18 cellular contexts compared by ENCODE assay signal in the genomic region with DNA sequence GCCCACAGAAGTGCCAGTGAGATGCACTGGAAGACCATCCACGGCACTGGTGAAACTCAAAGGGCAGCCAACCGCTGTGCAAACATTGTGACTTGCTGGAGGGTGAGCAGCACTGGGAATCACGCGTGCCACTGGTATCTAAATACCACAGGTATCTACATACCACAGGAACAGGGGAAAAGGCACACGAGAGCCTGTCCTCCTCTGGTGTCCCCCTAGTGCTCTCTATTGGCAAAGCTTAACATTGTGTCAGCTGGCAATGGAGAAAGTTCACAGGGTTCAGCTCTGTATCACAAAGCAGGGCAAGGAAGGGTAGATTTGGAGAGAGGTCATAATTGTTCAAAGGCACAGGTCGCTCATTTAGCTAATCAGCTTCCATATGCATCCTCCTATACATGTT. TPM values are rescaled to one million over a fixed set of nuclear protein-coding genes. Genes with fewer than 3 reads are reported as not detected.
DNase-seq lines count a peak whose midpoint lies in the region; ATAC-seq, FAIRE-seq and TF ChIP-seq lines count a peak whose summit lies in the region.
"Had no signal": no experiment of that assay in that cellular context is flagged by ENCODE, and none has a peak within 500 bp of the region (broad histone marks: within the 10 kb centered on the region; RNA-seq: fewer than 3 reads in every experiment).

No MANE protein-coding gene starts in this region.

- no peak overlapping the region for H2AFZ ChIP-seq in HepG2 (ENCODE audit: low read length)
- peak overlapping the region; percentile 20; the same call in 1 of the 2 replicates for H2AFZ ChIP-seq in Karpas-422 (ENCODE audit: low read length)
- no peak overlapping the region for H2AFZ ChIP-seq in trophoblast cell (ENCODE audit: insufficient read depth, low read length, poor library complexity)

- no peak for TF ChIP-seq POLR2A in HepG2 (IDR thresholded peaks at IDR 0.05; ENCODE audit: insufficient read depth in 1 of 2, low read depth in 2 of 2, low read length in 2 of 2)
- TF ChIP-seq POLR2A in right lobe of liver (IDR thresholded peaks at IDR 0.05) = no peak

- no peak for DNase-seq in HepG2 (ENCODE audit: low spot score)
- no peak for DNase-seq in right lobe of liver
- no peak for DNase-seq in Karpas-422
- DNase-seq in WTC11 (ENCODE audit: low spot score) = no peak
- no peak for DNase-seq in trophoblast cell
- DNase-seq in upper lobe of right lung = no peak
- DNase-seq in activated T-cell treated with anti-CD3 and anti-CD28 coated beads, Interleukin-2, amount 50 U/mL, for 72 hours = no peak
- DNase-seq in HuH-7.5 (ENCODE audit: low spot score) = no peak
- DNase-seq: CD8-positive, alpha-beta T cell; HFFc6; KBM-7; NCI-H1092 treated with DMSO at 0.1 percent for 48 hours; NCI-H187; NCI-H2171 treated with DMSO at 0.1 percent for 48 hours; NCI-H524; PC-3; T-helper 1 cell had no signal

- POLR2A ChIA-PET in HepG2 (lab: Yijun Ruan, JAX) (no interaction called here), WTC11 (lab: Charles Lee) (interaction anchor here (0.6 kb wide), 1 partner anchor 62 kb away, joined by 3 read pairs; no protein-coding TSS in a partner anchor)

- no peak overlapping the region for H2BK120ac ChIP-seq in trophoblast cell (ENCODE audit: insufficient read depth, low read length, poor library complexity)

- H3K36me3 ChIP-seq in HepG2 (replicated peaks in 1 of 2; ENCODE audit: control insufficient read depth in 1 of 2, insufficient read depth in 2 of 2, low read length in 2 of 2) (no peaks in the 10 kb centered on the region), right lobe of liver (no peaks in the 10 kb centered on the region), Karpas-422 (ENCODE audit: insufficient read depth, low read length) (no peaks in the 10 kb centered on the region), trophoblast cell (ENCODE audit: control insufficient read depth in 1 of 2, insufficient read depth in 2 of 2, low read length in 2 of 2) (no peaks in the 10 kb centered on the region), upper lobe of right lung (no peaks in the 10 kb centered on the region)

- no peaks in the 10 kb centered on the region for H3K9me3 Mint-ChIP-seq in WTC11
- H3K9me3 Mint-ChIP-seq in activated T-cell treated with anti-CD3 and anti-CD28 coated beads, Interleukin-2, amount 50 U/mL, for 72 hours = no peaks in the 10 kb centered on the region
- H3K9me3 Mint-ChIP-seq: CD8-positive, alpha-beta T cell; HFFc6 had no signal

- H3K27me3 Mint-ChIP-seq in WTC11 (ENCODE audit: low read depth) = peaks cover 26% of the 10 kb centered on the region
- peaks cover 75% of the 10 kb centered on the region for H3K27me3 Mint-ChIP-seq in activated T-cell treated with anti-CD3 and anti-CD28 coated beads, Interleukin-2, amount 50 U/mL, for 72 hours (ENCODE audit: low read depth)

- H3K79me1 ChIP-seq in trophoblast cell (ENCODE audit: low read length) = no peaks in the 10 kb centered on the region

- H3K9me3 ChIP-seq in HepG2 (ENCODE audit: low read length) (no peaks in the 10 kb centered on the region), right lobe of liver (no peaks in the 10 kb centered on the region), Karpas-422 (ENCODE audit: low read length) (no peaks in the 10 kb centered on the region), trophoblast cell (ENCODE audit: insufficient read depth, low read depth, low read length) (no peaks in the 10 kb centered on the region), upper lobe of right lung (no peaks in the 10 kb centered on the region)

- H3K4me3 ChIP-seq in HepG2 (replicated peaks in 1 of 3; ENCODE audit: insufficient read depth in 1 of 3, low read depth in 2 of 3, low read length in 3 of 3) (no peak overlapping the region), right lobe of liver (no peak overlapping the region), Karpas-422 (ENCODE audit: low read length) (no peak overlapping the region), trophoblast cell (ENCODE audit: low read depth, low read length) (no peak overlapping the region), upper lobe of right lung (no peak overlapping the region)

- no peak overlapping the region for H2AK5ac ChIP-seq in trophoblast cell (ENCODE audit: low read length)

- H3K4me1 Mint-ChIP-seq in WTC11 = no peaks in the 10 kb centered on the region
- peaks cover 19% of the 10 kb centered on the region for H3K4me1 Mint-ChIP-seq in activated T-cell treated with anti-CD3 and anti-CD28 coated beads, Interleukin-2, amount 50 U/mL, for 72 hours (ENCODE audit: low read depth)

- H3K23ac ChIP-seq in trophoblast cell (ENCODE audit: low read length) = peak overlapping the region; percentile 25

- no peak overlapping the region for H4K12ac ChIP-seq in trophoblast cell (ENCODE audit: low read depth, low read length)

- H3K9me2 ChIP-seq in Karpas-422 (replicated peaks; ENCODE audit: insufficient read depth, low read length) = no peaks in the 10 kb centered on the region; the same call in 1 of the 2 replicates

- no peak overlapping the region for H3K4ac ChIP-seq in trophoblast cell (ENCODE audit: low read depth, low read length)

- FAIRE-seq in HepG2 (lab: Jason Lieb, UNC) = no peak

- no peak overlapping the region for H4K8ac ChIP-seq in trophoblast cell (ENCODE audit: low read depth, low read length)

- TF ChIP-seq RAD21 in HepG2 (CRISPR knock-in tag; IDR thresholded peaks at IDR 0.05) = no peak

- no peaks in the 10 kb centered on the region for H3K36me3 Mint-ChIP-seq in WTC11
- no peaks in the 10 kb centered on the region for H3K36me3 Mint-ChIP-seq in activated T-cell treated with anti-CD3 and anti-CD28 coated beads, Interleukin-2, amount 50 U/mL, for 72 hours (ENCODE audit: insufficient read depth in 2 of 2)
- H3K36me3 Mint-ChIP-seq: CD8-positive, alpha-beta T cell had no signal

- H3K79me2 ChIP-seq in HepG2 (ENCODE audit: insufficient read depth, low read length) (no peaks in the 10 kb centered on the region), Karpas-422 (ENCODE audit: low read length) (no peaks in the 10 kb centered on the region), trophoblast cell (ENCODE audit: control insufficient read depth, insufficient read depth, low read length, poor library complexity) (no peaks in the 10 kb centered on the region)

- H3K4me3 Mint-ChIP-seq in WTC11 = no peak overlapping the region
- no peak overlapping the region for H3K4me3 Mint-ChIP-seq in activated T-cell treated with anti-CD3 and anti-CD28 coated beads, Interleukin-2, amount 50 U/mL, for 72 hours
- H3K4me3 Mint-ChIP-seq: CD8-positive, alpha-beta T cell; HFFc6 had no signal

- TF ChIP-seq CTCF in HepG2 (CRISPR knock-in tag; IDR thresholded peaks at IDR 0.05) = 0 out of 2 replicates have a peak, but pooled peaks have one; percentile 15
- TF ChIP-seq CTCF in right lobe of liver (IDR thresholded peaks at IDR 0.05) = no peak
- no peak for TF ChIP-seq CTCF in WTC11 (IDR thresholded peaks at IDR 0.05)
- no peak for TF ChIP-seq CTCF in upper lobe of right lung (IDR thresholded peaks at IDR 0.05)

- no peaks in the 10 kb centered on the region for H4K20me1 ChIP-seq in HepG2 (ENCODE audit: insufficient read depth, low read length)
- H4K20me1 ChIP-seq in Karpas-422 (ENCODE audit: insufficient read depth, low read depth, low read length) = no peaks in the 10 kb centered on the region

- TF ChIP-seq EP300 in HepG2 (IDR thresholded peaks at IDR 0.05; ENCODE audit: low read depth in 2 of 2, low read length in 2 of 2) (no peak), HepG2 (CRISPR knock-in tag; IDR thresholded peaks at IDR 0.05; ENCODE audit: borderline replicate concordance) (no peak)

- H2BK5ac ChIP-seq in trophoblast cell (ENCODE audit: low read depth, low read length, poor library complexity) = no peak overlapping the region

- H3K18ac ChIP-seq in trophoblast cell (ENCODE audit: low read length) = no peak overlapping the region

- H3K14ac ChIP-seq in trophoblast cell (ENCODE audit: low read length) = no peak overlapping the region

- ATAC-seq in HepG2 (peak; percentile 88), right lobe of liver (no peak), WTC11 (peak; percentile 95), upper lobe of right lung (no peak)
- ATAC-seq in activated T-cell treated with anti-CD3 and anti-CD28 coated beads, Interleukin-2, amount 50 U/mL, for 72 hours (replicated peaks in 1 of 2) = no peak
- ATAC-seq: CD8-positive, alpha-beta T cell; PC-3 had no signal

- H3K4me1 ChIP-seq in HepG2 (ENCODE audit: insufficient read depth, low read length) (no peaks in the 10 kb centered on the region), right lobe of liver (no peaks in the 10 kb centered on the region), Karpas-422 (ENCODE audit: low read length) (peaks cover 15% of the 10 kb centered on the region), trophoblast cell (ENCODE audit: control insufficient read depth in 1 of 2, insufficient read depth in 2 of 2, low read length in 2 of 2) (no peaks in the 10 kb centered on the region), upper lobe of right lung (no peaks in the 10 kb centered on the region)

- H3K27ac Mint-ChIP-seq in WTC11 = no peak overlapping the region
- no peak overlapping the region for H3K27ac Mint-ChIP-seq in activated T-cell treated with anti-CD3 and anti-CD28 coated beads, Interleukin-2, amount 50 U/mL, for 72 hours
- H3K27ac Mint-ChIP-seq: CD8-positive, alpha-beta T cell; HFFc6 had no signal

- H3K4me2 ChIP-seq in HepG2 (ENCODE audit: low read depth, low read length) = no peak overlapping the region
- H3K4me2 ChIP-seq in Karpas-422 (ENCODE audit: low read depth, low read length, poor library complexity, severe bottlenecking) = no peak overlapping the region
- no peak overlapping the region for H3K4me2 ChIP-seq in trophoblast cell (ENCODE audit: low read length)

- in situ Hi-C loops in HepG2 (cut with HindIII; ENCODE audit: extremely low pct_ligation_motif_present, low pct_unique_long_range_greater_than_20kb) = no loop called here

- intact Hi-C loops in HepG2 (cut with micrococcal nuclease; ENCODE audit: unreplicated experiment) = no loop called here
- intact Hi-C loops in right lobe of liver (cut with DNase I) = no loop called here
- intact Hi-C loops in upper lobe of right lung (cut with DNase I) = no loop called here

- no peak overlapping the region for H3K27ac ChIP-seq in HepG2 (ENCODE audit: extremely low read length, insufficient read depth, low read length)
- no peak overlapping the region for H3K27ac ChIP-seq in right lobe of liver
- H3K27ac ChIP-seq in Karpas-422 (ENCODE audit: low read length) = no peak overlapping the region
- H3K27ac ChIP-seq in trophoblast cell (ENCODE audit: low read depth, low read length) = no peak overlapping the region
- H3K27ac ChIP-seq in upper lobe of right lung = no peak overlapping the region
- H3K27ac ChIP-seq: HL-60 had no signal

- WGBS in HepG2 (ENCODE audit: low lambda C conversion rate) = 0% methylated on average over 4 of the region's 6 CpGs
- 71% methylated on average over 1 of the region's 6 CpGs for WGBS in right lobe of liver (ENCODE audit: insufficient coverage, low coverage, low lambda C conversion rate, missing lambda C conversion rate)
- WGBS in trophoblast cell (ENCODE audit: extremely low coverage, insufficient coverage, insufficient read length) = no CpG with 5 or more reads among the region's 6 CpGs

- BruUV-seq in HepG2 (replicated peaks; lab: Mats Ljungman, UMichigan) = no TSS peak

- peaks cover 0 to 8% of the 10 kb centered on the region in 2 experiments; a peak in 1 of 5 replicates for H3K27me3 ChIP-seq in HepG2 (ENCODE audit: control insufficient read depth in 1 of 2, insufficient read depth in 2 of 2, low read length in 2 of 2)
- H3K27me3 ChIP-seq in right lobe of liver = no peaks in the 10 kb centered on the region
- no peaks in the 10 kb centered on the region; the same call in 1 of the 2 replicates for H3K27me3 ChIP-seq in Karpas-422 (ENCODE audit: low read length)
- no peaks in the 10 kb centered on the region for H3K27me3 ChIP-seq in trophoblast cell (ENCODE audit: insufficient read depth, low read length)
- peaks cover 7% of the 10 kb centered on the region for H3K27me3 ChIP-seq in upper lobe of right lung

- no peak overlapping the region for H4K91ac ChIP-seq in trophoblast cell (ENCODE audit: low read depth, low read length)

- no peak overlapping the region for H2BK12ac ChIP-seq in trophoblast cell (ENCODE audit: low read length)

- CTCF ChIA-PET in HepG2 (lab: Yijun Ruan, JAX; ENCODE audit: low intra/inter-chr PET ratio, low total read pairs) = no interaction called here
- CTCF ChIA-PET in WTC11 (lab: Charles Lee) = interaction anchor here (0.8 to 2.1 kb wide), 4 partner anchors 42 to 455 kb away, joined by 3 to 16 read pairs (median 6); no protein-coding TSS in a partner anchor

- H3K9ac ChIP-seq in HepG2 (ENCODE audit: insufficient read depth, low read depth, low read length) (no peak overlapping the region), Karpas-422 (ENCODE audit: low read length) (no peak overlapping the region), trophoblast cell (ENCODE audit: low read length) (no peak overlapping the region)

RNA-seq across cellular contexts. Expression of a gene that starts 12.6 kb away (rescaled TPM):
- total RNA-seq in HepG2 (2016; rRNA removed; fragmentation: Illumina TruSeq; extraction: Trizol) (211 and 297 TPM in 2 replicates), right lobe of liver (100 to 1,000 TPM in 1 of 6 experiments, 10 to 100 TPM in 5; 46.7 to 104 (median 85.3) TPM), WTC11 (2021) (44.3 to 49.5 TPM (median 45.9 TPM) in 3 replicates), upper lobe of right lung (66.8 TPM)
- 258 and 292 TPM in 2 replicates for total RNA-seq in HepG2 (2016; cell fraction: cytosol; rRNA removed; fragmentation: Illumina TruSeq; extraction: Trizol; ENCODE audit: low read depth)
- 217 and 309 TPM in 2 replicates for total RNA-seq in HepG2 (2016; cell fraction: insoluble cytoplasmic fraction; rRNA removed; fragmentation: Illumina TruSeq; extraction: Trizol)
- total RNA-seq in HepG2 (2016; cell fraction: membrane; rRNA removed; fragmentation: Illumina TruSeq; extraction: Trizol) = 238 and 248 TPM in 2 replicates
- total RNA-seq in HepG2 (2016; cell fraction: nucleus; rRNA removed; fragmentation: Illumina TruSeq; extraction: Trizol) = 207 and 249 TPM in 2 replicates
- polyA plus RNA-seq in HepG2 (2011; rRNA removed) = 59.2 and 71.9 TPM in 2 replicates
- 66.6 and 92.7 TPM in 2 replicates for polyA plus RNA-seq in HepG2 (2011; cell fraction: cytosol; rRNA removed)
- polyA plus RNA-seq in HepG2 (2011; cell fraction: nucleus; rRNA removed) = 18.0 and 26.4 TPM in 2 replicates
- polyA plus RNA-seq in HepG2 (2012) = 158 and 241 TPM in 2 replicates
- 266 and 357 TPM in 2 replicates for polyA plus RNA-seq in HepG2 (2016; cell fraction: cytosol; fragmentation: Illumina TruSeq; extraction: Trizol; ENCODE audit: low read depth)
- polyA plus RNA-seq in HepG2 (2016; cell fraction: insoluble cytoplasmic fraction; fragmentation: Illumina TruSeq; extraction: Trizol; ENCODE audit: low read depth) = 190 and 205 TPM in 2 replicates
- polyA plus RNA-seq in HepG2 (2016; cell fraction: membrane; fragmentation: Illumina TruSeq; extraction: Trizol; ENCODE audit: low read depth) = 188 and 231 TPM in 2 replicates
- polyA plus RNA-seq in HepG2 (2016; cell fraction: nucleus; fragmentation: Illumina TruSeq; extraction: Trizol; ENCODE audit: insufficient read depth, low read depth) = 302 and 338 TPM in 2 replicates
- polyA minus RNA-seq in HepG2 (2011; rRNA and poly(A)+ RNA removed; ENCODE audit: low replicate concordance) = 10.4 and 21.3 TPM in 2 replicates
- 23.8 and 24.0 TPM in 2 replicates for polyA minus RNA-seq in HepG2 (2011; cell fraction: cytosol; rRNA and poly(A)+ RNA removed)
- polyA minus RNA-seq in HepG2 (2011; cell fraction: nucleus; rRNA and poly(A)+ RNA removed) = 25.4 and 28.5 TPM in 2 replicates
- 105 and 164 TPM in 2 replicates for total RNA-seq in Karpas-422 (2014; rRNA removed; shearing (Covaris generic); ENCODE audit: low replicate concordance)
- 84.0 and 98.5 TPM in 2 replicates for polyA plus RNA-seq in trophoblast cell (2013)
- total RNA-seq in activated T-cell treated with anti-CD3 and anti-CD28 coated beads, Interleukin-2, amount 50 U/mL, for 72 hours = 100 to 1,000 TPM; 160 to 194 TPM

Comparison
In these comparisons a context has a peak if more than half of its experiments do, and no peak if none do; other contexts are left out.
1. ATAC-seq: peak in HepG2 (single experiment) and WTC11 (single experiment); none in right lobe of liver (0 of 4), upper lobe of right lung (single experiment) and activated T-cell treated with anti-CD3 and anti-CD28 coated beads, Interleukin-2, amount 50 U/mL, for 72 hours (0 of 2).